ENCODE assay signal across 11 cellular contexts in genomic region chr11:10592331-10592730, GRCh38. TPM values are rescaled to one million over a fixed set of nuclear protein-coding genes. Genes with fewer than 3 reads are reported as not detected.
DNase-seq lines count a peak whose midpoint lies in the region; ATAC-seq and TF ChIP-seq lines count a peak whose summit lies in the region.
"Had no signal": no experiment of that assay in that cellular context is flagged by ENCODE, and none has a peak within 500 bp of the region (broad histone marks: within the 10 kb centered on the region; RNA-seq: fewer than 3 reads in every experiment).

No MANE protein-coding gene starts in this region.

- H3K36me3 Mint-ChIP-seq in chondrocyte (ENCODE audit: low read depth) (peaks cover 11% of the 10 kb centered on the region), mesothelial cell of epicardium (no peaks in the 10 kb centered on the region)

- H3K4me3 Mint-ChIP-seq in chondrocyte (ENCODE audit: unreplicated experiment) (no peak overlapping the region), mesothelial cell of epicardium (no peak overlapping the region)

- no peaks in the 10 kb centered on the region for H3K27me3 Mint-ChIP-seq in chondrocyte (ENCODE audit: low read depth)
- H3K27me3 Mint-ChIP-seq in mesothelial cell of epicardium (ENCODE audit: low read depth) = no peaks in the 10 kb centered on the region

- H3K9me3 Mint-ChIP-seq in chondrocyte (ENCODE audit: low read depth) (peaks cover 7% of the 10 kb centered on the region), mesothelial cell of epicardium (peaks cover 10% of the 10 kb centered on the region)

- TF ChIP-seq CTCF in chondrocyte (IDR thresholded peaks at IDR 0.05) = no peak
- TF ChIP-seq CTCF in mesothelial cell of epicardium (IDR thresholded peaks at IDR 0.05; ENCODE audit: unreplicated experiment) = no peak

- ATAC-seq in HG02759 (IDR thresholded peaks at IDR 0.05; ENCODE audit: unreplicated experiment) = no peak
- ATAC-seq in GM21515 (IDR thresholded peaks at IDR 0.05; ENCODE audit: unreplicated experiment) = no peak
- ATAC-seq in GM21529 (IDR thresholded peaks at IDR 0.05; ENCODE audit: unreplicated experiment) = no peak

- H3K27ac Mint-ChIP-seq in chondrocyte (ENCODE audit: unreplicated experiment) (peak overlapping the region; percentile 96), mesothelial cell of epicardium (peak overlapping the region; percentile 24)
- H3K27ac Mint-ChIP-seq: activated T-helper 2 cell treated with anti-CD3 and anti-CD28 coated beads, Interferon-gamma antibody, Interleukin-2, Interleukin-4, amounts not matched to agents 10 μg/mL and 5 μg/mL and 100 μg/mL, durations not matched to agents 14 hours and 24 hours and 36 hours had no signal

- peaks cover 64% of the 10 kb centered on the region for H3K4me1 Mint-ChIP-seq in chondrocyte (ENCODE audit: low read depth)
- H3K4me1 Mint-ChIP-seq in mesothelial cell of epicardium = peaks cover 12% of the 10 kb centered on the region

- peak; percentile 89 for DNase-seq in AG08395 (ENCODE audit: low spot score)
- peak; percentile 91 for DNase-seq in M059J (ENCODE audit: low read depth)
- no peak for DNase-seq in chondrocyte (ENCODE audit: low spot score)
- no peak for DNase-seq in mesothelial cell of epicardium (ENCODE audit: low spot score in 2 of 2, unreplicated experiment in 2 of 2)
- no peak for DNase-seq in NCI-H1436 treated with DMSO at 0.1 percent for 48 hours (lab: John Stamatoyannopoulos, UW)
- DNase-seq: stimulated activated CD4-positive, alpha-beta T cell treated with anti-CD3 and anti-CD28 coated beads, Interleukin-1b, Interleukin-23, amount 100 ng/mL, for 48 hours had no signal

RNA-seq across cellular contexts. Expression of gene LYVE1, which starts 23.9 kb away (rescaled TPM):
- total RNA-seq in M059J (2014; rRNA removed; shearing (Covaris generic)) = 0.15 TPM in 1 of 2 replicates, not detected in the other
- total RNA-seq in chondrocyte = 1.2 to 5.2 TPM (median 3.5 TPM) in 3 replicates
- total RNA-seq in mesothelial cell of epicardium = 0.13 to 0.25 TPM (median 0.18 TPM) in 3 replicates
- total RNA-seq: activated T-helper 2 cell treated with anti-CD3 and anti-CD28 coated beads, Interferon-gamma antibody, Interleukin-2, Interleukin-4, amounts not matched to agents 10 μg/mL and 5 μg/mL and 100 μg/mL, durations not matched to agents 14 hours and 24 hours and 36 hours; SJCRH30 had no signal

RNA-seq across cellular contexts. Expression of gene RNF141, which starts 51.3 kb away (rescaled TPM):
- total RNA-seq in M059J (2014; rRNA removed; shearing (Covaris generic)) = 31.2 and 31.4 TPM in 2 replicates
- total RNA-seq in chondrocyte = 18.9 to 35.9 TPM (median 30.4 TPM) in 3 replicates
- 24.9 to 30.3 TPM (median 26.1 TPM) in 3 replicates for total RNA-seq in mesothelial cell of epicardium

Comparison
In these comparisons a context has a peak if more than half of its experiments do, and no peak if none do; other contexts are left out.
1. DNase-seq: peak in AG08395 (single experiment) and M059J (single experiment); none in chondrocyte (single experiment), mesothelial cell of epicardium (0 of 2) and NCI-H1436 treated with DMSO at 0.1 percent for 48 hours (single experiment).